24 cellular contexts compared by ENCODE assay signal in genomic region chr5:105773241-105773640, GRCh38.
"Had no signal": no experiment of that assay in that cellular context is flagged by ENCODE, and none has a peak within 500 bp of the region (broad histone marks: within the 10 kb centered on the region; RNA-seq: fewer than 3 reads in every experiment).

No MANE protein-coding gene starts in this region.

- DNase-seq: islet precursor cell; left ventricle myocardium inferior; mesendoderm; naive B cell; natural killer cell; nephron progenitor cell; occipital lobe; right lobe of liver; stimulated activated CD4-positive, alpha-beta T cell treated with anti-CD3 and anti-CD28 coated beads, Interleukin-2, amount 100 ng/mL, for 24 hours; stimulated activated CD4-positive, alpha-beta T cell treated with anti-CD3 and anti-CD28 coated beads, Interleukin-4, amount 100 ng/mL, for 1 hour; stimulated activated naive B cell treated with anti-CD40 and anti-IgM and Interleukin-4, amounts not matched to agents 10 μg/mL and 1 μg/mL and 100 μg/mL, for 72 hours; stimulated activated naive CD8-positive, alpha-beta T cell treated with anti-CD3 and anti-CD28 coated beads, Interleukin-15, Interleukin-2, amounts not matched to agents 100 U/mL and 50 U/mL, for 24 hours; stomach; testis; thyroid gland; transverse colon; upper lobe of left lung had no signal

- H3K9me3 ChIP-seq: left ventricle myocardium inferior, neutrophil, right atrium auricular region, right lobe of liver, stomach, testis, thyroid gland, transverse colon, upper lobe of left lung, vagina had no signal

- H3K9ac ChIP-seq: neural progenitor cell, parathyroid adenoma had no signal

- H3K27ac ChIP-seq: left ventricle myocardium inferior, neural progenitor cell, neutrophil, parathyroid adenoma, right atrium auricular region, right lobe of liver, stomach, testis, thyroid gland, transverse colon, upper lobe of left lung, vagina had no signal

- H2AFZ ChIP-seq: neural progenitor cell, parathyroid adenoma had no signal

- H3K79me2 ChIP-seq: parathyroid adenoma had no signal

- H3K27me3 ChIP-seq: neural progenitor cell, neutrophil, right atrium auricular region, right lobe of liver, stomach, testis, thyroid gland, transverse colon, upper lobe of left lung, vagina had no signal

- H3K4me1 ChIP-seq: left ventricle myocardium inferior, neural progenitor cell, parathyroid adenoma, right atrium auricular region, right lobe of liver, stomach, testis, thyroid gland, transverse colon, upper lobe of left lung, vagina had no signal

- ATAC-seq: natural killer cell; right lobe of liver; stimulated activated naive B cell treated with anti-CD40 and anti-IgM and Interleukin-4, amounts not matched to agents 10 μg/mL and 1 μg/mL and 100 μg/mL, for 72 hours; stimulated activated naive CD8-positive, alpha-beta T cell treated with anti-CD3 and anti-CD28 coated beads, Interleukin-15, Interleukin-2, amounts not matched to agents 100 U/mL and 50 U/mL, for 24 hours had no signal

- H3K36me3 ChIP-seq: left ventricle myocardium inferior, neural progenitor cell, neutrophil, right atrium auricular region, right lobe of liver, stomach, thyroid gland, transverse colon, upper lobe of left lung, vagina had no signal

- H3K4me3 ChIP-seq: left ventricle myocardium inferior, lung, neural progenitor cell, right atrium auricular region, right lobe of liver, smooth muscle cell, stomach, testis, thyroid gland, transverse colon, upper lobe of left lung, vagina had no signal

- H3K4me2 ChIP-seq: neural progenitor cell, smooth muscle cell had no signal
